In genomic region chr19:40801449-40802299, GRCh38 we compare ENCODE assay signal across 9 cellular contexts. TPM values are rescaled to one million over a fixed set of nuclear protein-coding genes. Genes with fewer than 3 reads are reported as not detected.
DNase-seq lines count a peak whose midpoint lies in the region; ATAC-seq, FAIRE-seq and TF ChIP-seq lines count a peak whose summit lies in the region.
"Had no signal": no experiment of that assay in that cellular context is flagged by ENCODE, and none has a peak within 500 bp of the region (broad histone marks: within the 10 kb centered on the region; RNA-seq: fewer than 3 reads in every experiment).

No MANE protein-coding gene starts in this region.

- no peaks in the 10 kb centered on the region for H3K9me2 ChIP-seq in HCT116 (ENCODE audit: insufficient read depth)

- in situ Hi-C loops in GM13976 (cut with MboI; ENCODE audit: low sequenced_read_pairs, unreplicated experiment), result no loop called here

- H3K4me1 ChIP-seq in HCT116 (ENCODE audit: control insufficient read depth in 1 of 2, insufficient read depth in 2 of 2, low read length in 2 of 2), result peaks cover 14 to 62% of the 10 kb centered on the region in 2 experiments
- H3K4me1 ChIP-seq in iPS-15b (ENCODE audit: control insufficient read depth, insufficient read depth, low read length), result peaks cover 29% of the 10 kb centered on the region

- TF ChIP-seq CTCF in HCT116 (IDR thresholded peaks at IDR 0.05 in 2 of 3, conservative IDR thresholded peaks at IDR 0.05 in 1 of 3; ENCODE audit: borderline replicate concordance in 1 of 3, insufficient read depth in 1 of 3, low read depth in 2 of 3, low read length in 2 of 3) (no peak), GM13976 (IDR thresholded peaks at IDR 0.05; ENCODE audit: borderline replicate concordance, control extremely low read depth, extremely low read depth, insufficient read depth, missing control alignments) (no peak)

- H4K20me1 ChIP-seq in HCT116 (ENCODE audit: insufficient read depth), result no peaks in the 10 kb centered on the region

- no peak for FAIRE-seq in frontal cortex (lab: Jason Lieb, UNC)

- TF ChIP-seq POLR2A in HCT116 (IDR thresholded peaks at IDR 0.05; ENCODE audit: borderline replicate concordance, extremely low read depth, insufficient read depth, insufficient read length), result no peak

- POLR2A ChIA-PET in HCT116 (lab: Charles Lee), result no interaction called here

- RAD21 ChIA-PET in HCT116 (lab: Charles Lee; ENCODE audit: low non-redundant PET in 1 of 2, low total read pairs in 2 of 2, uncharacterized antibody in 2 of 2, unreplicated experiment in 2 of 2), result no interaction called here

- H3K9ac ChIP-seq in HCT116 (ENCODE audit: low read length) (0 out of 2 replicates have a peak overlapping the region, but pooled peaks have one; percentile 6), iPS-15b (ENCODE audit: low read depth, low read length) (no peak overlapping the region)

- no peaks in the 10 kb centered on the region for H3K9me3 ChIP-seq in HCT116 (ENCODE audit: control insufficient read depth in 1 of 2, insufficient read depth in 1 of 2, low read depth in 1 of 2, low read length in 2 of 2)
- no peaks in the 10 kb centered on the region for H3K9me3 ChIP-seq in iPS-15b (ENCODE audit: control insufficient read depth, insufficient read depth, low read length)

- H3K4me1 Mint-ChIP-seq in activated T-helper 1 cell treated with anti-CD3 and anti-CD28 coated beads, Interleukin-12 subunit alpha, Interleukin-12 subunit beta, Interleukin-2, Interleukin-4 antibody, amounts not matched to agents 30 ng/mL and 10 ng/mL and 1 ng/mL, durations not matched to agents 14 hours and 24 hours and 36 hours (ENCODE audit: low read depth), result peaks cover 87% of the 10 kb centered on the region
- peaks cover 75 to 91% of the 10 kb centered on the region in 2 donors for H3K4me1 Mint-ChIP-seq in stimulated activated naive B cell treated with anti-CD40 and anti-IgM and Interleukin-4, amounts not matched to agents 10 μg/mL and 1 μg/mL and 100 μg/mL, for 72 hours

- TF ChIP-seq RAD21 in HCT116 (IDR thresholded peaks at IDR 0.05; ENCODE audit: low read depth), result no peak

- peaks cover 10 to 23% of the 10 kb centered on the region in 2 experiments; a peak in 3 of 4 replicates for H3K36me3 ChIP-seq in HCT116 (ENCODE audit: control insufficient read depth in 1 of 2, insufficient read depth in 2 of 2, low read length in 2 of 2)
- peaks cover 43% of the 10 kb centered on the region for H3K36me3 ChIP-seq in iPS-15b (ENCODE audit: control insufficient read depth, insufficient read depth, low read length)

- H3K4me3 Mint-ChIP-seq in activated T-helper 1 cell treated with anti-CD3 and anti-CD28 coated beads, Interleukin-12 subunit alpha, Interleukin-12 subunit beta, Interleukin-2, Interleukin-4 antibody, amounts not matched to agents 30 ng/mL and 10 ng/mL and 1 ng/mL, durations not matched to agents 14 hours and 24 hours and 36 hours, result peak overlapping the region; percentile 97
- peak overlapping the region; percentile 92 to 93 for H3K4me3 Mint-ChIP-seq in stimulated activated naive B cell treated with anti-CD40 and anti-IgM and Interleukin-4, amounts not matched to agents 10 μg/mL and 1 μg/mL and 100 μg/mL, for 72 hours

- H3K4me2 ChIP-seq in HCT116 (ENCODE audit: low read length), result 0 out of 2 replicates have a peak overlapping the region, but pooled peaks have one; percentile 7

- H3K27me3 Mint-ChIP-seq in activated T-helper 1 cell treated with anti-CD3 and anti-CD28 coated beads, Interleukin-12 subunit alpha, Interleukin-12 subunit beta, Interleukin-2, Interleukin-4 antibody, amounts not matched to agents 30 ng/mL and 10 ng/mL and 1 ng/mL, durations not matched to agents 14 hours and 24 hours and 36 hours (ENCODE audit: insufficient read depth), result no peaks in the 10 kb centered on the region
- no peaks in the 10 kb centered on the region for H3K27me3 Mint-ChIP-seq in stimulated activated naive B cell treated with anti-CD40 and anti-IgM and Interleukin-4, amounts not matched to agents 10 μg/mL and 1 μg/mL and 100 μg/mL, for 72 hours

- H3K4me3 ChIP-seq in HCT116 (replicated peaks in 1 of 2; ENCODE audit: low read depth in 1 of 2, low read length in 2 of 2) (no peak overlapping the region), iPS-15b (ENCODE audit: low read depth, low read length) (peak overlapping the region; percentile 32)

- no peak overlapping the region for H2AFZ ChIP-seq in HCT116 (ENCODE audit: low read depth, low read length, poor library complexity, severe bottlenecking)

- H3K36me3 Mint-ChIP-seq in activated T-helper 1 cell treated with anti-CD3 and anti-CD28 coated beads, Interleukin-12 subunit alpha, Interleukin-12 subunit beta, Interleukin-2, Interleukin-4 antibody, amounts not matched to agents 30 ng/mL and 10 ng/mL and 1 ng/mL, durations not matched to agents 14 hours and 24 hours and 36 hours (ENCODE audit: low read depth), result peaks cover 34% of the 10 kb centered on the region
- H3K36me3 Mint-ChIP-seq in stimulated activated naive B cell treated with anti-CD40 and anti-IgM and Interleukin-4, amounts not matched to agents 10 μg/mL and 1 μg/mL and 100 μg/mL, for 72 hours, result peaks cover 48 to 80% of the 10 kb centered on the region in 2 donors

- peaks cover 73% of the 10 kb centered on the region for H3K79me2 ChIP-seq in HCT116 (ENCODE audit: insufficient read depth, low read length)

- no peak for ATAC-seq in HCT116
- ATAC-seq in stimulated activated naive B cell treated with anti-CD40 and anti-IgM and Interleukin-4, amounts not matched to agents 10 μg/mL and 1 μg/mL and 100 μg/mL, for 72 hours (replicated peaks), result no peak

- no peaks in the 10 kb centered on the region for H3K9me3 Mint-ChIP-seq in activated T-helper 1 cell treated with anti-CD3 and anti-CD28 coated beads, Interleukin-12 subunit alpha, Interleukin-12 subunit beta, Interleukin-2, Interleukin-4 antibody, amounts not matched to agents 30 ng/mL and 10 ng/mL and 1 ng/mL, durations not matched to agents 14 hours and 24 hours and 36 hours
- H3K9me3 Mint-ChIP-seq in stimulated activated naive B cell treated with anti-CD40 and anti-IgM and Interleukin-4, amounts not matched to agents 10 μg/mL and 1 μg/mL and 100 μg/mL, for 72 hours, result no peaks in the 10 kb centered on the region

- CTCF ChIA-PET in HCT116 (lab: Charles Lee), result no interaction called here

- intact Hi-C loops in HCT116 (cut with micrococcal nuclease), result no loop called here
- intact Hi-C loops in activated T-helper 1 cell treated with anti-CD3 and anti-CD28 coated beads, Interleukin-12 subunit alpha, Interleukin-12 subunit beta, Interleukin-2, Interleukin-4 antibody, amounts not matched to agents 30 ng/mL and 10 ng/mL and 1 ng/mL, durations not matched to agents 14 hours and 24 hours and 36 hours (cut with micrococcal nuclease), result loop anchor here (5.0 kb wide), 1 partner anchor 551 kb away; the partner anchor contains the start of gene TGFB1

- peak overlapping the region; percentile 11; the same call in 1 of the 2 replicates for H3K27ac ChIP-seq in HCT116 (ENCODE audit: low read depth, low read length)

- H3K27me3 ChIP-seq in HCT116 (ENCODE audit: insufficient read depth, low read length) (no peaks in the 10 kb centered on the region), iPS-15b (ENCODE audit: control insufficient read depth, insufficient read depth, low read length) (no peaks in the 10 kb centered on the region)

- DNase-seq in HCT116 (ENCODE audit: low read depth, low spot score), result no peak
- no peak for DNase-seq in activated T-helper 1 cell treated with anti-CD3 and anti-CD28 coated beads, Interleukin-12 subunit alpha, Interleukin-12 subunit beta, Interleukin-2, Interleukin-4 antibody, amounts not matched to agents 30 ng/mL and 10 ng/mL and 1 ng/mL, durations not matched to agents 14 hours and 24 hours and 36 hours (ENCODE audit: low spot score)
- no peak for DNase-seq in stimulated activated naive B cell treated with anti-CD40 and anti-IgM and Interleukin-4, amounts not matched to agents 10 μg/mL and 1 μg/mL and 100 μg/mL, for 72 hours
- DNase-seq in frontal cortex (ENCODE audit: low spot score in 2 of 2), result no peak
- DNase-seq in GM13976 (ENCODE audit: low spot score), result no peak
- DNase-seq in iPS-NIHi7 (ENCODE audit: extremely low spot score), result no peak
- DNase-seq: effector CD4-positive, alpha-beta T cell; GOT3 had no signal

- BruUV-seq in HCT116 (replicated peaks; lab: Mats Ljungman, UMichigan), result TSS peak; percentile 62

- peak overlapping the region; percentile 56 for H3K27ac Mint-ChIP-seq in activated T-helper 1 cell treated with anti-CD3 and anti-CD28 coated beads, Interleukin-12 subunit alpha, Interleukin-12 subunit beta, Interleukin-2, Interleukin-4 antibody, amounts not matched to agents 30 ng/mL and 10 ng/mL and 1 ng/mL, durations not matched to agents 14 hours and 24 hours and 36 hours
- peak overlapping the region; percentile 98 for H3K27ac Mint-ChIP-seq in stimulated activated naive B cell treated with anti-CD40 and anti-IgM and Interleukin-4, amounts not matched to agents 10 μg/mL and 1 μg/mL and 100 μg/mL, for 72 hours

RNA-seq across cellular contexts. Expression of gene EGLN2, which starts 2.7 kb away (rescaled TPM):
- total RNA-seq in HCT116 (2021; ENCODE audit: unreplicated experiment) (58.6 TPM), frontal cortex (46.5 TPM)
- 49.8 and 51.1 TPM in 2 replicates for polyA plus RNA-seq in HCT116 (2012)
- total RNA-seq in activated T-helper 1 cell treated with anti-CD3 and anti-CD28 coated beads, Interleukin-12 subunit alpha, Interleukin-12 subunit beta, Interleukin-2, Interleukin-4 antibody, amounts not matched to agents 30 ng/mL and 10 ng/mL and 1 ng/mL, durations not matched to agents 14 hours and 24 hours and 36 hours, result 100 and 104 TPM in 2 replicates

RNA-seq across cellular contexts. Expression of gene RAB4B, which starts 23.6 kb away (rescaled TPM):
- 18.7 TPM for total RNA-seq in HCT116 (2021; ENCODE audit: unreplicated experiment)
- 26.2 and 26.3 TPM in 2 replicates for polyA plus RNA-seq in HCT116 (2012)
- total RNA-seq in activated T-helper 1 cell treated with anti-CD3 and anti-CD28 coated beads, Interleukin-12 subunit alpha, Interleukin-12 subunit beta, Interleukin-2, Interleukin-4 antibody, amounts not matched to agents 30 ng/mL and 10 ng/mL and 1 ng/mL, durations not matched to agents 14 hours and 24 hours and 36 hours, result 40.6 and 45.5 TPM in 2 replicates
- total RNA-seq in frontal cortex, result 6.1 TPM

RNA-seq across cellular contexts. Expression of gene MIA, which starts 26.4 kb away (rescaled TPM):
- total RNA-seq in HCT116 (2021; ENCODE audit: unreplicated experiment) (1.4 TPM), frontal cortex (not detected)
- polyA plus RNA-seq in HCT116 (2012), result 0.83 and 2.2 TPM in 2 replicates
- total RNA-seq in activated T-helper 1 cell treated with anti-CD3 and anti-CD28 coated beads, Interleukin-12 subunit alpha, Interleukin-12 subunit beta, Interleukin-2, Interleukin-4 antibody, amounts not matched to agents 30 ng/mL and 10 ng/mL and 1 ng/mL, durations not matched to agents 14 hours and 24 hours and 36 hours, result 0.91 TPM in 1 of 2 replicates, not detected in the other

RNA-seq across cellular contexts. Expression of gene CYP2A6, which starts 48.6 kb away (rescaled TPM):
- 0.57 TPM for total RNA-seq in HCT116 (2021; ENCODE audit: unreplicated experiment)
- 0.29 TPM in 1 of 2 replicates, not detected in the other for polyA plus RNA-seq in HCT116 (2012)
- not detected in 2 replicates for total RNA-seq in activated T-helper 1 cell treated with anti-CD3 and anti-CD28 coated beads, Interleukin-12 subunit alpha, Interleukin-12 subunit beta, Interleukin-2, Interleukin-4 antibody, amounts not matched to agents 30 ng/mL and 10 ng/mL and 1 ng/mL, durations not matched to agents 14 hours and 24 hours and 36 hours
- total RNA-seq in frontal cortex, result not detected

RNA-seq across cellular contexts. Expression of gene SNRPA, which starts 50.7 kb away (rescaled TPM):
- 170 TPM for total RNA-seq in HCT116 (2021; ENCODE audit: unreplicated experiment)
- 193 and 213 TPM in 2 replicates for polyA plus RNA-seq in HCT116 (2012)
- total RNA-seq in activated T-helper 1 cell treated with anti-CD3 and anti-CD28 coated beads, Interleukin-12 subunit alpha, Interleukin-12 subunit beta, Interleukin-2, Interleukin-4 antibody, amounts not matched to agents 30 ng/mL and 10 ng/mL and 1 ng/mL, durations not matched to agents 14 hours and 24 hours and 36 hours, result 243 and 245 TPM in 2 replicates
- 23.6 TPM for total RNA-seq in frontal cortex
